ENCODE assay signal across 8 cellular contexts in the genomic region with DNA sequence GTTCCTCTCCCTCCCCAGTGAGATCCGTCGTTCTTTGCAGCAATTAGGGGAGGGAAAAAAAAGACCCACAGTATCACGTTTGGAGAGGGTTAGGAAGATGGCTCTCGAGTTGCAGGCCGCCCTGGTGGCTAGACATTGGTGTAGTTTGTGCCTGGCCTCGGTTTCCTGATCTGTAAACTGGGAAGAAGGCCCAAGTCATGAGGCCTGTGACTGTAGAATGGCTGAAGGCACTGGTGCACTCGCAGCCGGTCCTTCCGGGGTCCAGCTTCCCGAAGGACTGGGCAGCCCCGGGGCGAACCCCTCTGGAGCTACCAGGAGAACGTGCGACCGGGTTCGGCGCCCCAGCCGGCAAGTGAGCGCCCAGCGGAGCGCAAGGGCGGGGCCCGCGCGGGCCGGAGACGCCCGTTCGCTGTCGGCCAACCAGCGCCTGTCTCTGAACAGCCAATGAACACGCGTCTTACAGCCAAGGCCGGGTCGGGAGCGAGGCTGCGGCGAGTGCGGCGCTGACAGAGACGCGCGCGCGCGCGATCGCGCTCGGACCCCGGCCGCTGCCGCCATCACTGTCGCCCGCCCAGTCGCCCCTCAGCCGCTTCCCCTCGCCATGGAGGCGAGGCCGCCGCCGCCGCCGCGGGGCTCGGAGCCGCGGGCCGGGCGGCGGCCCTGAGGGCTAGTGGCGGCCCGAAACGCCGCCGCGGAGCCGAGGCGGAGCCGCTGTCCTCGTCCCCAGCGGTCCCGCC. TPM values are rescaled to one million over a fixed set of nuclear protein-coding genes. Genes with fewer than 3 reads are reported as not detected.
DNase-seq lines count a peak whose midpoint lies in the region; FAIRE-seq and TF ChIP-seq lines count a peak whose summit lies in the region.

Gene PTPRA (plus strand): TSS at position 472 of the 737 bp plus-strand sequence. CDS start 90,797 bp downstream, outside the sequence.

- H3K4me2 ChIP-seq in Loucy (ENCODE audit: low read depth, low read length, poor library complexity, severe bottlenecking) = peak within 1 kb of the TSS; percentile 82

- H3K27me3 ChIP-seq in Loucy (ENCODE audit: insufficient read depth, low read length, poor library complexity, severe bottlenecking) = no peaks in the 10 kb centered on the region

- peak within 1 kb of the TSS; percentile 73 for H2AFZ ChIP-seq in Loucy (ENCODE audit: low read length)

- FAIRE-seq in H54 (lab: Jason Lieb, UNC) = no peak

- peaks cover 31% of the 10 kb centered on the region for H4K20me1 ChIP-seq in Loucy (ENCODE audit: insufficient read depth, low read length, poor library complexity, severe bottlenecking)

- DNase-seq in ELF-1 (ENCODE audit: low read depth, low spot score) (peak; percentile 95), H54 (ENCODE audit: insufficient read length, low spot score) (peak; percentile 91), SHP77 (lab: John Stamatoyannopoulos, UW) (peak; percentile 91 to 97), fibroblast of the aortic adventitia (ENCODE audit: low read depth) (peak; percentile 87), nephron progenitor cell (peak; percentile 90)
- DNase-seq in activated effector memory CD4-positive, alpha-beta T cell treated with Interleukin-2 at 50 U/mL for 16 hours = peak; percentile 88

- H3K9me2 ChIP-seq in Loucy (replicated peaks; ENCODE audit: low read depth, low read length) = no peaks in the 10 kb centered on the region

- H3K27me3 Mint-ChIP-seq in nephron progenitor cell (ENCODE audit: low read depth, poor library complexity) = peaks cover 33% of the 10 kb centered on the region
- H3K27me3 Mint-ChIP-seq in stimulated activated naive CD8-positive, alpha-beta T cell treated with anti-CD3 and anti-CD28 coated beads, Interleukin-15, Interleukin-2, amounts not matched to agents 100 ng/mL and 50 ng/mL, for 24 hours = no peaks in the 10 kb centered on the region

- H3K4me1 Mint-ChIP-seq in nephron progenitor cell = peaks cover 49% of the 10 kb centered on the region
- peaks cover 64% of the 10 kb centered on the region for H3K4me1 Mint-ChIP-seq in stimulated activated naive CD8-positive, alpha-beta T cell treated with anti-CD3 and anti-CD28 coated beads, Interleukin-15, Interleukin-2, amounts not matched to agents 100 ng/mL and 50 ng/mL, for 24 hours (ENCODE audit: low read depth)

- no peaks in the 10 kb centered on the region for H3K9me3 Mint-ChIP-seq in nephron progenitor cell
- no peaks in the 10 kb centered on the region for H3K9me3 Mint-ChIP-seq in stimulated activated naive CD8-positive, alpha-beta T cell treated with anti-CD3 and anti-CD28 coated beads, Interleukin-15, Interleukin-2, amounts not matched to agents 100 ng/mL and 50 ng/mL, for 24 hours

- H3K4me3 ChIP-seq in Loucy (ENCODE audit: low read length, poor library complexity, severe bottlenecking) (peak within 1 kb of the TSS; percentile 88), fibroblast of the aortic adventitia (ENCODE audit: low read depth, low read length) (peak within 1 kb of the TSS; percentile 90)

- no peaks in the 10 kb centered on the region for H3K9me3 ChIP-seq in Loucy (ENCODE audit: insufficient read depth, low read depth, low read length)

- H3F3A ChIP-seq in Loucy (ENCODE audit: low read depth) = no peaks in the 10 kb centered on the region; the same call in 1 of the 2 replicates

- TF ChIP-seq POLR2A in H54 (IDR thresholded peaks at IDR 0.05; ENCODE audit: low read depth, low read length) = peak; percentile 92

- no peak within 1 kb of the TSS for H3K27ac Mint-ChIP-seq in nephron progenitor cell
- H3K27ac Mint-ChIP-seq in stimulated activated naive CD8-positive, alpha-beta T cell treated with anti-CD3 and anti-CD28 coated beads, Interleukin-15, Interleukin-2, amounts not matched to agents 100 ng/mL and 50 ng/mL, for 24 hours = peak within 1 kb of the TSS; percentile 97

- no peak for TF ChIP-seq CTCF in Loucy (conservative IDR thresholded peaks at IDR 0.05; ENCODE audit: low read length)
- peak; percentile 9 for TF ChIP-seq CTCF in fibroblast of the aortic adventitia (IDR thresholded peaks at IDR 0.05; ENCODE audit: insufficient read depth, low read length)
- TF ChIP-seq CTCF in nephron progenitor cell (IDR thresholded peaks at IDR 0.05) = no peak

- peaks cover 44% of the 10 kb centered on the region for H3K4me1 ChIP-seq in Loucy (ENCODE audit: insufficient read depth, low read length, poor library complexity, severe bottlenecking)

- peak within 1 kb of the TSS; percentile 85 for H3K4me3 Mint-ChIP-seq in nephron progenitor cell
- peak within 1 kb of the TSS; percentile 91 for H3K4me3 Mint-ChIP-seq in stimulated activated naive CD8-positive, alpha-beta T cell treated with anti-CD3 and anti-CD28 coated beads, Interleukin-15, Interleukin-2, amounts not matched to agents 100 ng/mL and 50 ng/mL, for 24 hours

- peaks cover 12% of the 10 kb centered on the region for H3K36me3 Mint-ChIP-seq in nephron progenitor cell (ENCODE audit: low read depth)
- peaks cover 21% of the 10 kb centered on the region for H3K36me3 Mint-ChIP-seq in stimulated activated naive CD8-positive, alpha-beta T cell treated with anti-CD3 and anti-CD28 coated beads, Interleukin-15, Interleukin-2, amounts not matched to agents 100 ng/mL and 50 ng/mL, for 24 hours (ENCODE audit: low read depth)

- peak within 1 kb of the TSS; percentile 92 for H3K9ac ChIP-seq in Loucy (ENCODE audit: low read depth, low read length, poor library complexity, severe bottlenecking)

- no peaks in the 10 kb centered on the region for H3K36me3 ChIP-seq in Loucy (ENCODE audit: insufficient read depth, low read length)

- peaks cover 45% of the 10 kb centered on the region for H3K79me2 ChIP-seq in Loucy (ENCODE audit: insufficient read depth, low read length)

RNA-seq across cellular contexts. Expression of gene PTPRA, which starts in this region (rescaled TPM):
- 10.5 and 75.1 TPM in 2 replicates for total RNA-seq in fibroblast of the aortic adventitia (ENCODE audit: low replicate concordance)

Comparison
In these comparisons a context has a peak if more than half of its experiments do, and no peak if none do; other contexts are left out.
1. Peak in every context shown above with its lines: DNase-seq and H3K4me3 ChIP-seq.